1 cellular context compared by ENCODE assay signal in the genomic region with DNA sequence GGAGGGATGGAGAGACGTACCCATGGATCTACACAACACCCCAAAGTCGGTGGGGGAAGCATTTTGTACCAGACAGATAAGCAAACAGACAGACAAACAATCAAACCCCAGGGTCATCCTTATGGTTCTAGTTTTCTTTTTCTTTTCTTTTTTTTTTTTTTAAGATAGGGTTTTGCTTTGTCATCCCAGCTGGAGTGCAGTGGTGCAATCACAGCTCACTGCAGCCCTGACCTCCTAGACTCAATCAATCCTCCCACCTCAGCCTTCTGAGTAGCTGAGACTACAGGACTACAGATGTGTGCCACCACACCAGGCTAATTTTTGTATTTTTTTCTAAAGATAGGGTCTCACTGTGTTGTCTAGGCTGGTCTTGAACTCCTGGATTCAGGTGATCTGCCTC.
A peak's percentile ranks its signal among the peaks of the same experiment; 100 is the strongest.
TF ChIP-seq lines count a peak whose summit lies in the region.

No MANE protein-coding gene starts in this region.

TF ChIP-seq in K562, 482 proteins besides CTCF, POLR2A, EP300 and RAD21 (continued from another document):
- TF ChIP-seq ZNF384 (IDR thresholded peaks at IDR 0.05; ENCODE audit: low read depth, low read length) (peak; percentile 80), KLF16 (IDR thresholded peaks at IDR 0.05) (peak; percentile 20; the same call in 1 of the 2 replicates), MAFG (tag; conservative IDR thresholded peaks at IDR 0.05) (peak; percentile 87), CBFA2T3 (IDR thresholded peaks at IDR 0.05) (peak; percentile 77), NFE2 (IDR thresholded peaks at IDR 0.05; ENCODE audit: low read depth) (peak; percentile 82), SETDB1 (IDR thresholded peaks at IDR 0.05; ENCODE audit: low read length) (no peak), SMAD4 (CRISPR knock-in tag; conservative IDR thresholded peaks at IDR 0.05) (0 out of 2 replicates have a peak, but pooled peaks have one; percentile 30)
- TF ChIP-seq, protein P1, sequence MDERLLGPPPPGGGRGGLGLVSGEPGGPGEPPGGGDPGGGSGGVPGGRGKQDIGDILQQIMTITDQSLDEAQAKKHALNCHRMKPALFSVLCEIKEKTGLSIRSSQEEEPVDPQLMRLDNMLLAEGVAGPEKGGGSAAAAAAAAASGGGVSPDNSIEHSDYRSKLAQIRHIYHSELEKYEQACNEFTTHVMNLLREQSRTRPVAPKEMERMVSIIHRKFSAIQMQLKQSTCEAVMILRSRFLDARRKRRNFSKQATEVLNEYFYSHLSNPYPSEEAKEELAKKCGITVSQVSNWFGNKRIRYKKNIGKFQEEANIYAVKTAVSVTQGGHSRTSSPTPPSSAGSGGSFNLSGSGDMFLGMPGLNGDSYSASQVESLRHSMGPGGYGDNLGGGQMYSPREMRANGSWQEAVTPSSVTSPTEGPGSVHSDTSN (CRISPR knock-in tag; IDR thresholded peaks at IDR 0.05; ENCODE audit: low read depth): no peak
- TF ChIP-seq, protein P1 (tag; conservative IDR thresholded peaks at IDR 0.05; ENCODE audit: low read depth): 0 out of 2 replicates have a peak, but pooled peaks have one; percentile 29
- TF ChIP-seq, protein P2, sequence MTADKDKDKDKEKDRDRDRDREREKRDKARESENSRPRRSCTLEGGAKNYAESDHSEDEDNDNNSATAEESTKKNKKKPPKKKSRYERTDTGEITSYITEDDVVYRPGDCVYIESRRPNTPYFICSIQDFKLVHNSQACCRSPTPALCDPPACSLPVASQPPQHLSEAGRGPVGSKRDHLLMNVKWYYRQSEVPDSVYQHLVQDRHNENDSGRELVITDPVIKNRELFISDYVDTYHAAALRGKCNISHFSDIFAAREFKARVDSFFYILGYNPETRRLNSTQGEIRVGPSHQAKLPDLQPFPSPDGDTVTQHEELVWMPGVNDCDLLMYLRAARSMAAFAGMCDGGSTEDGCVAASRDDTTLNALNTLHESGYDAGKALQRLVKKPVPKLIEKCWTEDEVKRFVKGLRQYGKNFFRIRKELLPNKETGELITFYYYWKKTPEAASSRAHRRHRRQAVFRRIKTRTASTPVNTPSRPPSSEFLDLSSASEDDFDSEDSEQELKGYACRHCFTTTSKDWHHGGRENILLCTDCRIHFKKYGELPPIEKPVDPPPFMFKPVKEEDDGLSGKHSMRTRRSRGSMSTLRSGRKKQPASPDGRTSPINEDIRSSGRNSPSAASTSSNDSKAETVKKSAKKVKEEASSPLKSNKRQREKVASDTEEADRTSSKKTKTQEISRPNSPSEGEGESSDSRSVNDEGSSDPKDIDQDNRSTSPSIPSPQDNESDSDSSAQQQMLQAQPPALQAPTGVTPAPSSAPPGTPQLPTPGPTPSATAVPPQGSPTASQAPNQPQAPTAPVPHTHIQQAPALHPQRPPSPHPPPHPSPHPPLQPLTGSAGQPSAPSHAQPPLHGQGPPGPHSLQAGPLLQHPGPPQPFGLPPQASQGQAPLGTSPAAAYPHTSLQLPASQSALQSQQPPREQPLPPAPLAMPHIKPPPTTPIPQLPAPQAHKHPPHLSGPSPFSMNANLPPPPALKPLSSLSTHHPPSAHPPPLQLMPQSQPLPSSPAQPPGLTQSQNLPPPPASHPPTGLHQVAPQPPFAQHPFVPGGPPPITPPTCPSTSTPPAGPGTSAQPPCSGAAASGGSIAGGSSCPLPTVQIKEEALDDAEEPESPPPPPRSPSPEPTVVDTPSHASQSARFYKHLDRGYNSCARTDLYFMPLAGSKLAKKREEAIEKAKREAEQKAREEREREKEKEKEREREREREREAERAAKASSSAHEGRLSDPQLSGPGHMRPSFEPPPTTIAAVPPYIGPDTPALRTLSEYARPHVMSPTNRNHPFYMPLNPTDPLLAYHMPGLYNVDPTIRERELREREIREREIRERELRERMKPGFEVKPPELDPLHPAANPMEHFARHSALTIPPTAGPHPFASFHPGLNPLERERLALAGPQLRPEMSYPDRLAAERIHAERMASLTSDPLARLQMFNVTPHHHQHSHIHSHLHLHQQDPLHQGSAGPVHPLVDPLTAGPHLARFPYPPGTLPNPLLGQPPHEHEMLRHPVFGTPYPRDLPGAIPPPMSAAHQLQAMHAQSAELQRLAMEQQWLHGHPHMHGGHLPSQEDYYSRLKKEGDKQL (CRISPR knock-in tag; IDR thresholded peaks at IDR 0.05; ENCODE audit: borderline replicate concordance): no peak
